ENCODE assay signal across 8 cellular contexts in the genomic region with DNA sequence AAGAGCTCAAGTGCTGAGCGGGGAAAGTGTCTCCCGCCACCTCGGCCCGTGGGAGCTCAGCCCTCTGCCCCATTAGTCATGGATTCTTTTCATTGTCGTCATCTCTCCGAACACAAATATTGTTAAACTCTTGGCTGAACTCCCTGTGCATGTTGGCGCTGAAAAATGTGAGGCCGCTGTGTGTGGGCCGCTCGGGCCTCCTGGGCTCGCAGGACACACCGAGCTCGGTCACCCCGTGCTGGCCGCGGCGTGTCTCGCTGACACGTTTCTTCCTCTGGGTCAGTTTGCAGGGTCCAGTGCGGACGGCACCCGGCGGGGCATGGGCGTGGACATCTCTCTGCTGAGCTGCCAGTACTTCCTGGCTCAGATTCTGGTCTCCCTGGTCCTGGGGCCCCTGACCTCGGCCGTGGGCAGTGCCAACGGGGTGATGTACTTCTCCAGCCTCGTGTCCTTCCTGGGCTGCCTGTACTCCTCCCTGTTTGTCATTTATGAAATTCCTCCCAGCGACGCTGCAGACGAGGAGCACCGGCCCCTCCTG. TPM values are rescaled to one million over a fixed set of nuclear protein-coding genes. Genes with fewer than 3 reads are reported as not detected.
DNase-seq lines count a peak whose midpoint lies in the region; ATAC-seq and TF ChIP-seq lines count a peak whose summit lies in the region.

No MANE protein-coding gene starts in this region.

- H3K4me1 ChIP-seq in heart right ventricle: peaks cover 0 to 21% (median 7%) of the 10 kb centered on the region in 9 donors

- 43 to 53% (median 50%) methylated on average over 32 of the region's 32 CpGs for WGBS in adipose tissue, 3 donors
- WGBS in heart right ventricle, 2 donors: 54 to 58% methylated on average over 32 of the region's 32 CpGs

- intact Hi-C loops in heart right ventricle (cut with DNase I): loop anchor here in 5 of 10 donors (10.0 kb wide), 2 partner anchors 329 to 369 kb away; no protein-coding TSS in a partner anchor

- TF ChIP-seq CTCF in heart right ventricle (IDR thresholded peaks at IDR 0.05) (no peak), retinal pigment epithelial cell (conservative IDR thresholded peaks at IDR 0.05; ENCODE audit: low read depth, low read length) (no peak)

- H3K27me3 ChIP-seq in heart right ventricle: no peaks in the 10 kb centered on the region

- no peaks in the 10 kb centered on the region for H3K9me3 ChIP-seq in heart right ventricle

- DNase-seq in EL: peak; percentile 98
- peak; percentile 51 to 70 for DNase-seq in heart right ventricle
- peak; percentile 81 for DNase-seq in retinal pigment epithelial cell (ENCODE audit: low read depth)
- DNase-seq in SKM-1 (lab: John Stamatoyannopoulos, UW; ENCODE audit: unreplicated experiment): no peak
- DNase-seq in NCI-H146 treated with DMSO at 0.1 percent for 48 hours (lab: John Stamatoyannopoulos, UW; ENCODE audit: unreplicated experiment): no peak
- no peak for DNase-seq in SIG-M5 treated with dmso at 0.1 percent for 504 hours (lab: John Stamatoyannopoulos, UW; ENCODE audit: unreplicated experiment)

- peak overlapping the region in 4 of 10 donors; percentile 10 to 16 (median 13) for H3K4me3 ChIP-seq in heart right ventricle
- no peak overlapping the region for H3K4me3 ChIP-seq in retinal pigment epithelial cell (ENCODE audit: low read length)

- peak overlapping the region; percentile 51 for H3K27ac ChIP-seq in adipose tissue (ENCODE audit: low read depth, low read length)
- peak overlapping the region in 7 of 10 donors; percentile 3 to 65 (median 39) for H3K27ac ChIP-seq in heart right ventricle

- peaks cover 0 to 14% (median 0%) of the 10 kb centered on the region in 9 donors for H3K36me3 ChIP-seq in heart right ventricle

- ATAC-seq in heart right ventricle: peak; percentile 51 to 85 (median 75)
- ATAC-seq in GM18861 (IDR thresholded peaks at IDR 0.05; ENCODE audit: unreplicated experiment): no peak

RNA-seq across cellular contexts. Expression of a gene that starts 25.6 kb away (rescaled TPM):
- polyA plus RNA-seq in adipose tissue: 1 to 10 TPM in 2 of 3 donors, under 1 TPM in 1; 0.78 to 1.5 (median 1.4) TPM
- total RNA-seq in heart right ventricle: 1 to 10 TPM in 7 of 10 donors, under 1 TPM in 3; 0.53 to 2.7 (median 1.5) TPM
- polyA plus RNA-seq in heart right ventricle: 1 to 10 TPM; 3.2 to 4.1 TPM

Comparison
In these comparisons a context has a peak if more than half of its experiments do, and no peak if none do; other contexts are left out.
1. DNase-seq: peak in EL (single experiment), heart right ventricle (2 of 2) and retinal pigment epithelial cell (single experiment); none in SKM-1 (single experiment), NCI-H146 treated with DMSO at 0.1 percent for 48 hours (single experiment) and SIG-M5 treated with dmso at 0.1 percent for 504 hours (single experiment).